ENCODE assay signal across 9 cellular contexts in the genomic region with DNA sequence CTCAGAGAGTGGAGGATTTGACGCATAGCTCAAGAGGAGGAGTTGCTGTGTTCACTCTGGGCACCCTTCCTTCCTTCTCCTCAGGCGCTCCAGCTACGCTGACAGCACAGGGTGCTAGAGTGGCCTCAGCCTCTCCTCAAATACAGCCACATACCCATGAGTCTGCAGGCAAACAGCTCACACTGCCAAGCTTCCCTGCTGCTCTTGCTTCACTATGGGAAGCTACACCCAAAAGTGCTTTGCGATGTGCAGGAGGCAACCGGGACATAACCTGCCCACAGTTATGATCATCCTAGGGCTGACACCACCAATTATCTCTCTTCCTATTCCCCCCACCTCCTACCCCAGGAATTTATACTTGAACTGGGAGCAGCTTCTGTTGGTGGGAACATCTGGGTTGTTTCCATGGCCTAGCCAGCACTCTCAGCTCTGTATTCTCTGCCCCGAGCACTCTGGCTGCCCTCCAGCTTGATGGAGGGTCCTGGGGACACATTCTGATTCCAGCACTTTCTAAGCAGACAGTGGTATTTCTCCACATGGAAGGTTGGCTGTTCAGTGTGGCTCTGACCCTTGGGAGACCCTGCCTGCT. TPM values are rescaled to one million over a fixed set of nuclear protein-coding genes. Genes with fewer than 3 reads are reported as not detected.
DNase-seq lines count a peak whose midpoint lies in the region; ATAC-seq, FAIRE-seq and TF ChIP-seq lines count a peak whose summit lies in the region.
"Had no signal": no experiment of that assay in that cellular context is flagged by ENCODE, and none has a peak within 500 bp of the region (broad histone marks: within the 10 kb centered on the region; RNA-seq: fewer than 3 reads in every experiment).

No MANE protein-coding gene starts in this region.

- peak overlapping the region; percentile 43 for H3K4ac ChIP-seq in trophoblast cell (ENCODE audit: low read depth, low read length)

- no peak overlapping the region for H3K23ac ChIP-seq in trophoblast cell (ENCODE audit: low read length)

- peak overlapping the region; percentile 41 for H3K27ac Mint-ChIP-seq in astrocyte (ENCODE audit: unreplicated experiment)
- H3K27ac Mint-ChIP-seq: B cell had no signal

- peak overlapping the region; percentile 87 for H3K27ac ChIP-seq in AG04450 (ENCODE audit: low read depth, low read length)
- peak overlapping the region; percentile 88 for H3K27ac ChIP-seq in astrocyte (ENCODE audit: low read depth, low read length)
- peak overlapping the region; percentile 74 for H3K27ac ChIP-seq in trophoblast cell (ENCODE audit: low read depth, low read length)

- no peak overlapping the region for H4K12ac ChIP-seq in trophoblast cell (ENCODE audit: low read depth, low read length)

- H3K9me3 ChIP-seq in AG04450 (ENCODE audit: control insufficient read depth, insufficient read depth, low read length) (0 out of 2 replicates have a peak, but pooled peaks cover 4% of the 10 kb centered on the region), astrocyte (ENCODE audit: insufficient read depth, low read depth, low read length) (no peaks in the 10 kb centered on the region), trophoblast cell (ENCODE audit: insufficient read depth, low read depth, low read length) (peaks cover 3% of the 10 kb centered on the region)

- H3K4me2 ChIP-seq in astrocyte (ENCODE audit: low read length) (peak overlapping the region; percentile 74), trophoblast cell (ENCODE audit: low read length) (peak overlapping the region; percentile 9)

- intact Hi-C loops in left cardiac atrium (cut with DNase I), result no loop called here

- peak overlapping the region; percentile 67 for H2BK120ac ChIP-seq in trophoblast cell (ENCODE audit: insufficient read depth, low read length, poor library complexity)

- H3K27me3 ChIP-seq in AG04450 (ENCODE audit: control insufficient read depth, insufficient read depth, low read length) (no peaks in the 10 kb centered on the region), astrocyte (ENCODE audit: insufficient read depth, low read length) (no peaks in the 10 kb centered on the region), trophoblast cell (ENCODE audit: insufficient read depth, low read length) (no peaks in the 10 kb centered on the region)

- peaks cover 15% of the 10 kb centered on the region for H3K79me1 ChIP-seq in trophoblast cell (ENCODE audit: low read length)

- H2AFZ ChIP-seq in astrocyte (ENCODE audit: low read depth, low read length) (peak overlapping the region; percentile 8), trophoblast cell (ENCODE audit: insufficient read depth, low read length, poor library complexity) (peak overlapping the region; percentile 11)

- DNase-seq in AG04450 (ENCODE audit: low read depth, low spot score) (no peak), astrocyte (ENCODE audit: low read depth) (peak; percentile 36), left cardiac atrium (peak; percentile 74), trophoblast cell (no peak), NCI-H2171 treated with DMSO at 0.1 percent for 48 hours (lab: John Stamatoyannopoulos, UW) (no peak), ecto neural progenitor cell (ENCODE audit: low spot score) (no peak), foreskin melanocyte (no peak)

- ATAC-seq in left cardiac atrium (peak; percentile 68 to 74), HG03039 (IDR thresholded peaks at IDR 0.05; ENCODE audit: unreplicated experiment) (no peak)

- H3K9ac ChIP-seq in astrocyte (ENCODE audit: low read length) (peak overlapping the region; percentile 67), trophoblast cell (ENCODE audit: low read length) (no peak overlapping the region)

- H3K4me1 ChIP-seq in astrocyte (ENCODE audit: insufficient read depth, low read length), result peaks cover 28% of the 10 kb centered on the region
- peaks cover 26 to 41% of the 10 kb centered on the region in 2 experiments for H3K4me1 ChIP-seq in trophoblast cell (ENCODE audit: control insufficient read depth in 1 of 2, insufficient read depth in 2 of 2, low read length in 2 of 2)

- H3K79me2 ChIP-seq in astrocyte (ENCODE audit: insufficient read depth, low read length) (no peaks in the 10 kb centered on the region), trophoblast cell (ENCODE audit: control insufficient read depth, insufficient read depth, low read length, poor library complexity) (peaks cover 6% of the 10 kb centered on the region)

- peak overlapping the region; percentile 88 for H4K91ac ChIP-seq in trophoblast cell (ENCODE audit: low read depth, low read length)

- POLR2A ChIA-PET in AG04450 (lab: Yijun Ruan, JAX), result interaction anchor here (0.5 to 0.7 kb wide), 3 partner anchors 8 to 204 kb away, joined by 3 to 6 read pairs (median 5); no protein-coding TSS in a partner anchor

- no CpG with 5 or more reads among the region's 6 CpGs for WGBS in trophoblast cell (ENCODE audit: extremely low coverage, insufficient coverage, insufficient read length)

- H3K18ac ChIP-seq in trophoblast cell (ENCODE audit: low read length), result peak overlapping the region; percentile 54

- peaks cover 4% of the 10 kb centered on the region for H3K36me3 ChIP-seq in astrocyte (ENCODE audit: insufficient read depth, low read length)
- H3K36me3 ChIP-seq in trophoblast cell (ENCODE audit: control insufficient read depth in 1 of 2, insufficient read depth in 2 of 2, low read length in 2 of 2), result peaks cover 37% of the 10 kb centered on the region in 2 experiments

- H4K8ac ChIP-seq in trophoblast cell (ENCODE audit: low read depth, low read length), result peak overlapping the region; percentile 67

- H2BK12ac ChIP-seq in trophoblast cell (ENCODE audit: low read length), result peak overlapping the region; percentile 48

- H2AK5ac ChIP-seq in trophoblast cell (ENCODE audit: low read length), result peak overlapping the region; percentile 58

- peak overlapping the region; percentile 77 for H3K14ac ChIP-seq in trophoblast cell (ENCODE audit: low read length)

- peak overlapping the region; percentile 68 for H3K4me3 Mint-ChIP-seq in astrocyte (ENCODE audit: unreplicated experiment)
- H3K4me3 Mint-ChIP-seq: B cell had no signal

- H2BK5ac ChIP-seq in trophoblast cell (ENCODE audit: low read depth, low read length, poor library complexity), result peak overlapping the region; percentile 80

- H3K4me3 ChIP-seq in AG04450 (ENCODE audit: low read depth, low read length), result no peak overlapping the region
- no peak overlapping the region for H3K4me3 ChIP-seq in astrocyte (ENCODE audit: insufficient read depth, low read depth, low read length)
- H3K4me3 ChIP-seq in trophoblast cell (ENCODE audit: low read depth, low read length), result no peak overlapping the region

- peaks cover 28% of the 10 kb centered on the region for H4K20me1 ChIP-seq in astrocyte (ENCODE audit: insufficient read depth, low read length)

- no peak for TF ChIP-seq CTCF in AG04450 (IDR thresholded peaks at IDR 0.05; ENCODE audit: low read depth, low read length)
- TF ChIP-seq CTCF in astrocyte (IDR thresholded peaks at IDR 0.05; ENCODE audit: insufficient read depth, low read depth, low read length), result no peak

- H3K4me1 Mint-ChIP-seq in astrocyte (ENCODE audit: low read depth, unreplicated experiment), result peaks cover 22% of the 10 kb centered on the region
- H3K4me1 Mint-ChIP-seq: B cell had no signal

- no peak for FAIRE-seq in astrocyte (lab: Jason Lieb, UNC)

- peaks cover 1% of the 10 kb centered on the region for H3K9me3 Mint-ChIP-seq in astrocyte (ENCODE audit: unreplicated experiment)

- CTCF ChIA-PET in AG04450 (lab: Charles Lee), result interaction anchor here (0.7 to 2.2 kb wide), 5 partner anchors 14 to 156 kb away, joined by 3 to 10 read pairs (median 6); no protein-coding TSS in a partner anchor

- H3K27me3 Mint-ChIP-seq in astrocyte (ENCODE audit: low read depth, unreplicated experiment), result no peaks in the 10 kb centered on the region
- H3K27me3 Mint-ChIP-seq: B cell had no signal

- peaks cover 45% of the 10 kb centered on the region for H3K36me3 Mint-ChIP-seq in astrocyte (ENCODE audit: low read depth, unreplicated experiment)

RNA-seq across cellular contexts. Expression of a gene that starts 40.3 kb away (rescaled TPM):
- 13.6 and 13.7 TPM in 2 replicates for polyA plus RNA-seq in AG04450 (2011; rRNA removed)
- polyA minus RNA-seq in AG04450 (2011; rRNA and poly(A)+ RNA removed), result 24.9 and 28.1 TPM in 2 replicates
- total RNA-seq in astrocyte, result 59.2 and 65.6 TPM in 2 replicates
- 10 to 100 TPM; 28.7 to 56.9 TPM for total RNA-seq in left cardiac atrium
- 95.5 and 107 TPM in 2 replicates for polyA plus RNA-seq in trophoblast cell (2013)

Comparison
In these comparisons a context has a peak if more than half of its experiments do, and no peak if none do; other contexts are left out.
1. DNase-seq: peak in astrocyte (single experiment) and left cardiac atrium (single experiment); none in AG04450 (single experiment), trophoblast cell (0 of 2), NCI-H2171 treated with DMSO at 0.1 percent for 48 hours (single experiment), ecto neural progenitor cell (single experiment) and foreskin melanocyte (single experiment).
2. Peak in every context shown above with its lines, with median percentiles within 50 percentile points of each other: H3K27ac ChIP-seq.